29 cellular contexts compared by ENCODE assay signal in the genomic region with DNA sequence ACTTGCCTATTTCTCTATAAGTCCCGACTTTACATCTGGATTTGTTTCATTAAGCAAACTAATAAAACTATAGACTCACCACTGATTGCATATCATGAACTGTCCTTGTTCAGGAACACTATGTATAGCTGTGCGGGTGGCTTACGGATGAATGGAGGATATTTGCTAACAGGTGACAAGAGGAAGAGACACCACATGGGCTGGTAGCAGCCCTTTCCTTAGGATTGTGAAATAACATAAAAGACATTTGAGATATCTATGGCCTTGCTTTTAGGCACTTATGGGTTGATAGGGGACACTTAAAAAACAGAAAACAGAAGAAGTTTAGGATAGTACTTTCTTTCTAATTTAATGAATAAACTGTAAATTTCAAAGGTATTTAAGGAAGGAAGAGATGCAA. TPM values are rescaled to one million over a fixed set of nuclear protein-coding genes. Genes with fewer than 3 reads are reported as not detected.
"Had no signal": no experiment of that assay in that cellular context is flagged by ENCODE, and none has a peak within 500 bp of the region (broad histone marks: within the 10 kb centered on the region; RNA-seq: fewer than 3 reads in every experiment).

No MANE protein-coding gene starts in this region.

- H2AFZ ChIP-seq: neural progenitor cell had no signal

- H3K27ac Mint-ChIP-seq: mesothelial cell of epicardium; naive B cell; natural killer cell treated with Interleukin-12 subunit alpha and Interleukin-12 subunit beta and Interleukin-15 and Interleukin-18, amount 100 ng/mL, for 72 hours; neural progenitor cell; stimulated activated naive CD8-positive, alpha-beta T cell treated with anti-CD3 and anti-CD28 coated beads, Interleukin-15, amount 100 ng/mL, for 72 hours had no signal

- H3K27me3 ChIP-seq: dorsolateral prefrontal cortex, esophagus muscularis mucosa, foreskin keratinocyte, neural progenitor cell, thyroid gland, vagina had no signal

- H3K4me3 ChIP-seq: dorsolateral prefrontal cortex, esophagus muscularis mucosa, heart right ventricle, left lung, mucosa of descending colon, neural progenitor cell, prostate gland, smooth muscle cell, thyroid gland, vagina had no signal

- ATAC-seq: foreskin keratinocyte; heart right ventricle; left cardiac atrium; left lung; mucosa of descending colon; natural killer cell treated with Interleukin-12 subunit alpha and Interleukin-12 subunit beta and Interleukin-15 and Interleukin-18, amount 100 ng/mL, for 72 hours; right cardiac atrium; stimulated activated naive CD8-positive, alpha-beta T cell treated with anti-CD3 and anti-CD28 coated beads, Interleukin-15, amount 100 ng/mL, for 72 hours had no signal

- H3K4me2 ChIP-seq: neural progenitor cell, smooth muscle cell had no signal

- H3K36me3 Mint-ChIP-seq: mesothelial cell of epicardium; naive B cell; natural killer cell treated with Interleukin-12 subunit alpha and Interleukin-12 subunit beta and Interleukin-15 and Interleukin-18, amount 100 ng/mL, for 72 hours; neural progenitor cell had no signal

- H3K36me3 ChIP-seq: esophagus muscularis mucosa, heart right ventricle, left lung, neural progenitor cell, prostate gland, thyroid gland, vagina had no signal

- H3K9me3 ChIP-seq: esophagus muscularis mucosa, heart right ventricle, left lung, mucosa of descending colon, prostate gland, thyroid gland, vagina had no signal

- H3K9ac ChIP-seq: neural progenitor cell had no signal

- H3K27ac ChIP-seq: dorsolateral prefrontal cortex, esophagus muscularis mucosa, heart right ventricle, left lung, neural progenitor cell, prostate gland, thyroid gland, vagina had no signal

- FAIRE-seq: colon, islet of Langerhans had no signal

- DNase-seq: dorsolateral prefrontal cortex; effector CD4-positive, alpha-beta T cell; foreskin keratinocyte; glutamatergic neuron; heart right ventricle; hippocampal formation; left cardiac atrium; left lung; mesenchymal stem cell; mucosa of descending colon; naive B cell; right cardiac atrium; stimulated activated CD4-positive, alpha-beta T cell treated with anti-CD3 and anti-CD28 coated beads, Interleukin-12 subunit alpha, Interleukin-12 subunit beta, amount 100 ng/mL, for 4 hours; stimulated activated CD4-positive, alpha-beta T cell treated with anti-CD3 and anti-CD28 coated beads, Interleukin-1b, Interleukin-23, amount 100 ng/mL, for 48 hours; stimulated activated CD4-positive, alpha-beta T cell treated with anti-CD3 and anti-CD28 coated beads, Interleukin-4, amount 100 ng/mL, for 1 hour; stimulated activated CD8-positive, alpha-beta memory T cell treated with anti-CD3 and anti-CD28 coated beads, Interleukin-4, amount 100 ng/mL, for 48 hours; stimulated activated naive CD4-positive, alpha-beta T cell; stimulated activated naive CD8-positive, alpha-beta T cell treated with anti-CD3 and anti-CD28 coated beads, Interleukin-15, amount 100 ng/mL, for 72 hours; thyroid gland; trophoblast cell had no signal

- H3K4me1 ChIP-seq: prostate gland, vagina had no signal

- H3K9me3 Mint-ChIP-seq: natural killer cell treated with Interleukin-12 subunit alpha and Interleukin-12 subunit beta and Interleukin-15 and Interleukin-18, amount 100 ng/mL, for 72 hours; neural progenitor cell; stimulated activated naive CD8-positive, alpha-beta T cell treated with anti-CD3 and anti-CD28 coated beads, Interleukin-15, amount 100 ng/mL, for 72 hours had no signal

- H3K4me3 Mint-ChIP-seq: mesothelial cell of epicardium; naive B cell; natural killer cell treated with Interleukin-12 subunit alpha and Interleukin-12 subunit beta and Interleukin-15 and Interleukin-18, amount 100 ng/mL, for 72 hours; neural progenitor cell; stimulated activated naive CD8-positive, alpha-beta T cell treated with anti-CD3 and anti-CD28 coated beads, Interleukin-15, amount 100 ng/mL, for 72 hours had no signal

RNA-seq across cellular contexts. Expression of a gene that starts 5.0 kb away (rescaled TPM):
- total RNA-seq: natural killer cell treated with Interleukin-12 subunit alpha and Interleukin-12 subunit beta and Interleukin-15 and Interleukin-18, amount 100 ng/mL, for 72 hours had no signal
